ENCODE assay signal across 1 cellular context in the genomic region with DNA sequence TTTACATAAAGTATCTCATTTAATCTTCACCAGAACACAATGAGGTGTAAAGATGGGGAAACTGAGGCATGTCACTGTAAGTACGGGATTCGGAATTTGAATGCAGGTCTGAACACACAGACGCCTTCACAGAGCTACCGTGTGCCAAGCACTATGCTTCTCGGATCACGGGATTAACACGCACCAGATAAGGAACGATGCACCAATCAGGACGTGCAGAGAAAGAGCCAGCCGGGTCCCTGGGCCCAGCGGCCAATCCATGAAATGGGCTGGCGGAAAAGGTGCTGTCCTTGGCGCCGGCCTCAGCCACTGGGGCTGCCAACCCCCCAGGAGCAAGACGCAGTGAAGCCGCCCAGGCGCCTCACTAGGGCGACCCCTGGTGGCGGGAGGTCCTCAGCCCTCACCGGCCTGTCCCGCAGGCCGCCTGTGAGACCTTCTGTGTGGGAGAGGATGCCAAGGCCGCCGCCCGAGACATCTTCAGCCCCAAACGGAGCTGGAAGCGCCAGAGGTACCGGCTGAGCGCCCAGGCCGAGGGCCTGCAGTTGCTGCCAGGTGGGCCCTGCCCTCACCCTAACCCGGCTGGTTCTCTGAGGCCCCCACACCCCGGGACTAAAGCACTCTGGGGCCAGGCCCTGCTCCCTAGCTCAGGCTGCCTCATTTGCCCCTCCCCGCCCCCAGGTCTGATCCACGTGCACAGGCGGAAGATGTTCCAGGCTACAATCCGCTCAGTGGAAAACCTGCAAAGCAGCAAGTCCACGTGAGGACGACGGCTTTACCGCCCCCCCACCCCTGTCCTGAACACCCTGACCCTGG.
A peak's percentile ranks its signal among the peaks of the same experiment; 100 is the strongest.
TF ChIP-seq lines count a peak whose summit lies in the region.

No MANE protein-coding gene starts in this region.

TF ChIP-seq in K562, 482 proteins besides CTCF, POLR2A, EP300 and RAD21 (continued from another document and continues in another):
- TF ChIP-seq, protein P1, sequence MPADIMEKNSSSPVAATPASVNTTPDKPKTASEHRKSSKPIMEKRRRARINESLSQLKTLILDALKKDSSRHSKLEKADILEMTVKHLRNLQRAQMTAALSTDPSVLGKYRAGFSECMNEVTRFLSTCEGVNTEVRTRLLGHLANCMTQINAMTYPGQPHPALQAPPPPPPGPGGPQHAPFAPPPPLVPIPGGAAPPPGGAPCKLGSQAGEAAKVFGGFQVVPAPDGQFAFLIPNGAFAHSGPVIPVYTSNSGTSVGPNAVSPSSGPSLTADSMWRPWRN (IDR thresholded peaks at IDR 0.05; ENCODE audit: low read depth) = 0 out of 2 replicates have a peak, but pooled peaks have one; percentile 57
- TF ChIP-seq, protein P2, sequence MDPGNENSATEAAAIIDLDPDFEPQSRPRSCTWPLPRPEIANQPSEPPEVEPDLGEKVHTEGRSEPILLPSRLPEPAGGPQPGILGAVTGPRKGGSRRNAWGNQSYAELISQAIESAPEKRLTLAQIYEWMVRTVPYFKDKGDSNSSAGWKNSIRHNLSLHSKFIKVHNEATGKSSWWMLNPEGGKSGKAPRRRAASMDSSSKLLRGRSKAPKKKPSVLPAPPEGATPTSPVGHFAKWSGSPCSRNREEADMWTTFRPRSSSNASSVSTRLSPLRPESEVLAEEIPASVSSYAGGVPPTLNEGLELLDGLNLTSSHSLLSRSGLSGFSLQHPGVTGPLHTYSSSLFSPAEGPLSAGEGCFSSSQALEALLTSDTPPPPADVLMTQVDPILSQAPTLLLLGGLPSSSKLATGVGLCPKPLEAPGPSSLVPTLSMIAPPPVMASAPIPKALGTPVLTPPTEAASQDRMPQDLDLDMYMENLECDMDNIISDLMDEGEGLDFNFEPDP (CRISPR knock-in tag; IDR thresholded peaks at IDR 0.05) = 0 out of 2 replicates have a peak, but pooled peaks have one; percentile 42
- no peak for TF ChIP-seq EHMT2 (IDR thresholded peaks at IDR 0.05)
- TF ChIP-seq NFATC3 (IDR thresholded peaks at IDR 0.05) = peak; percentile 61; the same call in 1 of the 2 replicates
- TF ChIP-seq MAZ (CRISPR knock-in tag; conservative IDR thresholded peaks at IDR 0.05 in 1 of 2, IDR thresholded peaks at IDR 0.05 in 1 of 2) = peak; percentile 97 to 99
- TF ChIP-seq JUND (IDR thresholded peaks at IDR 0.05; ENCODE audit: borderline replicate concordance, low read depth, low read length) = peak; percentile 83
- no peak; the same call in 2 of the 3 replicates for TF ChIP-seq JUND (tag; IDR thresholded peaks at IDR 0.05; ENCODE audit: borderline replicate concordance, low read depth, low read length)
- TF ChIP-seq KDM2B (CRISPR knock-in tag; IDR thresholded peaks at IDR 0.05) = peak; percentile 46; the same call in 1 of the 2 replicates
- TF ChIP-seq MYBL2 (IDR thresholded peaks at IDR 0.05; ENCODE audit: low read depth) = peak; percentile 67; the same call in 1 of the 2 replicates
- no peak for TF ChIP-seq MYBL2 (CRISPR knock-in tag; IDR thresholded peaks at IDR 0.05; ENCODE audit: borderline replicate concordance)
- TF ChIP-seq, protein P3, sequence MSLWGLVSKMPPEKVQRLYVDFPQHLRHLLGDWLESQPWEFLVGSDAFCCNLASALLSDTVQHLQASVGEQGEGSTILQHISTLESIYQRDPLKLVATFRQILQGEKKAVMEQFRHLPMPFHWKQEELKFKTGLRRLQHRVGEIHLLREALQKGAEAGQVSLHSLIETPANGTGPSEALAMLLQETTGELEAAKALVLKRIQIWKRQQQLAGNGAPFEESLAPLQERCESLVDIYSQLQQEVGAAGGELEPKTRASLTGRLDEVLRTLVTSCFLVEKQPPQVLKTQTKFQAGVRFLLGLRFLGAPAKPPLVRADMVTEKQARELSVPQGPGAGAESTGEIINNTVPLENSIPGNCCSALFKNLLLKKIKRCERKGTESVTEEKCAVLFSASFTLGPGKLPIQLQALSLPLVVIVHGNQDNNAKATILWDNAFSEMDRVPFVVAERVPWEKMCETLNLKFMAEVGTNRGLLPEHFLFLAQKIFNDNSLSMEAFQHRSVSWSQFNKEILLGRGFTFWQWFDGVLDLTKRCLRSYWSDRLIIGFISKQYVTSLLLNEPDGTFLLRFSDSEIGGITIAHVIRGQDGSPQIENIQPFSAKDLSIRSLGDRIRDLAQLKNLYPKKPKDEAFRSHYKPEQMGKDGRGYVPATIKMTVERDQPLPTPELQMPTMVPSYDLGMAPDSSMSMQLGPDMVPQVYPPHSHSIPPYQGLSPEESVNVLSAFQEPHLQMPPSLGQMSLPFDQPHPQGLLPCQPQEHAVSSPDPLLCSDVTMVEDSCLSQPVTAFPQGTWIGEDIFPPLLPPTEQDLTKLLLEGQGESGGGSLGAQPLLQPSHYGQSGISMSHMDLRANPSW (CRISPR knock-in tag; IDR thresholded peaks at IDR 0.05) = peak; percentile 94; the same call in 1 of the 2 replicates
- TF ChIP-seq HDAC1 (IDR thresholded peaks at IDR 0.05) = peak in 1 of 2 experiments; percentile 73; a peak in 2 of 4 replicates
- peak; percentile 31; the same call in 1 of the 2 replicates for TF ChIP-seq PTRF (tag; IDR thresholded peaks at IDR 0.05)
- peak in 1 of 2 experiments; percentile 78; a peak in 3 of 4 replicates for TF ChIP-seq SIN3A (IDR thresholded peaks at IDR 0.05; ENCODE audit: borderline replicate concordance in 2 of 2, control insufficient read depth in 1 of 2, low read depth in 2 of 2, low read length in 2 of 2)
- TF ChIP-seq CAMTA2 (CRISPR knock-in tag; conservative IDR thresholded peaks at IDR 0.05) = 0 out of 2 replicates have a peak, but pooled peaks have one; percentile 78
- peak; percentile 7; the same call in 1 of the 2 replicates for TF ChIP-seq PHTF2 (CRISPR knock-in tag; IDR thresholded peaks at IDR 0.05)
- TF ChIP-seq, protein P4, sequence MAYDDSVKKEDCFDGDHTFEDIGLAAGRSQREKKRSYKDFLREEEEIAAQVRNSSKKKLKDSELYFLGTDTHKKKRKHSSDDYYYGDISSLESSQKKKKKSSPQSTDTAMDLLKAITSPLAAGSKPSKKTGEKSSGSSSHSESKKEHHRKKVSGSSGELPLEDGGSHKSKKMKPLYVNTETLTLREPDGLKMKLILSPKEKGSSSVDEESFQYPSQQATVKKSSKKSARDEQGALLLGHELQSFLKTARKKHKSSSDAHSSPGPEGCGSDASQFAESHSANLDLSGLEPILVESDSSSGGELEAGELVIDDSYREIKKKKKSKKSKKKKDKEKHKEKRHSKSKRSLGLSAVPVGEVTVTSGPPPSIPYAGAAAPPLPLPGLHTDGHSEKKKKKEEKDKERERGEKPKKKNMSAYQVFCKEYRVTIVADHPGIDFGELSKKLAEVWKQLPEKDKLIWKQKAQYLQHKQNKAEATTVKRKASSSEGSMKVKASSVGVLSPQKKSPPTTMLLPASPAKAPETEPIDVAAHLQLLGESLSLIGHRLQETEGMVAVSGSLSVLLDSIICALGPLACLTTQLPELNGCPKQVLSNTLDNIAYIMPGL (CRISPR knock-in tag; IDR thresholded peaks at IDR 0.05) = peak; percentile 97
- peak; percentile 56 for TF ChIP-seq EGR1 (conservative IDR thresholded peaks at IDR 0.05)
- TF ChIP-seq NFE2 (IDR thresholded peaks at IDR 0.05; ENCODE audit: low read depth) = peak; percentile 41; the same call in 1 of the 2 replicates
- TF ChIP-seq ZNF830 (CRISPR knock-in tag; IDR thresholded peaks at IDR 0.05) = peak; percentile 47; the same call in 1 of the 2 replicates
- TF ChIP-seq HCFC1 (IDR thresholded peaks at IDR 0.05; ENCODE audit: low read depth, low read length) = peak; percentile 83
- TF ChIP-seq, protein P5, sequence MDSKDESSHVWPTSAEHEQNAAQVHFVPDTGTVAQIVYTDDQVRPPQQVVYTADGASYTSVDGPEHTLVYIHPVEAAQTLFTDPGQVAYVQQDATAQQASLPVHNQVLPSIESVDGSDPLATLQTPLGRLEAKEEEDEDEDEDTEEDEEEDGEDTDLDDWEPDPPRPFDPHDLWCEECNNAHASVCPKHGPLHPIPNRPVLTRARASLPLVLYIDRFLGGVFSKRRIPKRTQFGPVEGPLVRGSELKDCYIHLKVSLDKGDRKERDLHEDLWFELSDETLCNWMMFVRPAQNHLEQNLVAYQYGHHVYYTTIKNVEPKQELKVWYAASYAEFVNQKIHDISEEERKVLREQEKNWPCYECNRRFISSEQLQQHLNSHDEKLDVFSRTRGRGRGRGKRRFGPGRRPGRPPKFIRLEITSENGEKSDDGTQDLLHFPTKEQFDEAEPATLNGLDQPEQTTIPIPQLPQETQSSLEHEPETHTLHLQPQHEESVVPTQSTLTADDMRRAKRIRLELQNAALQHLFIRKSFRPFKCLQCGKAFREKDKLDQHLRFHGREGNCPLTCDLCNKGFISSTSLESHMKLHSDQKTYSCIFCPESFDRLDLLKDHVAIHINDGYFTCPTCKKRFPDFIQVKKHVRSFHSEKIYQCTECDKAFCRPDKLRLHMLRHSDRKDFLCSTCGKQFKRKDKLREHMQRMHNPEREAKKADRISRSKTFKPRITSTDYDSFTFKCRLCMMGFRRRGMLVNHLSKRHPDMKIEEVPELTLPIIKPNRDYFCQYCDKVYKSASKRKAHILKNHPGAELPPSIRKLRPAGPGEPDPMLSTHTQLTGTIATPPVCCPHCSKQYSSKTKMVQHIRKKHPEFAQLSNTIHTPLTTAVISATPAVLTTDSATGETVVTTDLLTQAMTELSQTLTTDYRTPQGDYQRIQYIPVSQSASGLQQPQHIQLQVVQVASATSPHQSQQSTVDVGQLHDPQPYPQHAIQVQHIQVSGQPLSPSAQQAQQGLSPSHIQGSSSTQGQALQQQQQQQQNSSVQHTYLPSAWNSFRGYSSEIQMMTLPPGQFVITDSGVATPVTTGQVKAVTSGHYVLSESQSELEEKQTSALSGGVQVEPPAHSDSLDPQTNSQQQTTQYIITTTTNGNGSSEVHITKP (IDR thresholded peaks at IDR 0.05; ENCODE audit: partially characterized antibody) = peak; percentile 97
- 0 out of 2 replicates have a peak, but pooled peaks have one; percentile 71 for TF ChIP-seq ZC3H8 (IDR thresholded peaks at IDR 0.05)
- TF ChIP-seq NELFE (IDR thresholded peaks at IDR 0.05; ENCODE audit: insufficient read depth, insufficient read length) = no peak
- peak; percentile 80; the same call in 1 of the 2 replicates for TF ChIP-seq ZNF57 (CRISPR knock-in tag; IDR thresholded peaks at IDR 0.05)
- TF ChIP-seq POLR2AphosphoS2 (IDR thresholded peaks at IDR 0.05; ENCODE audit: low read length) = no peak
- peak; percentile 67 for TF ChIP-seq HLTF (IDR thresholded peaks at IDR 0.05)
- peak; percentile 98 for TF ChIP-seq CXXC5 (CRISPR knock-in tag; IDR thresholded peaks at IDR 0.05)
- TF ChIP-seq SNIP1 (IDR thresholded peaks at IDR 0.05; ENCODE audit: low read depth) = peak; percentile 78; the same call in 1 of the 2 replicates
- peak; percentile 68; the same call in 1 of the 2 replicates for TF ChIP-seq ARID1B (IDR thresholded peaks at IDR 0.05)
- TF ChIP-seq SIX5 (IDR thresholded peaks at IDR 0.05; ENCODE audit: borderline replicate concordance in 1 of 2, insufficient read depth in 1 of 2, low read depth in 1 of 2, low read length in 2 of 2) = peak; percentile 31 to 36; a peak in 1 of 4 replicates
- 0 out of 2 replicates have a peak, but pooled peaks have one; percentile 63 for TF ChIP-seq FOXP1 (CRISPR knock-in tag; IDR thresholded peaks at IDR 0.05)
- TF ChIP-seq HNRNPL (IDR thresholded peaks at IDR 0.05; ENCODE audit: low read depth, low read length) = peak; percentile 98
- peak; percentile 98 for TF ChIP-seq MTA3 (IDR thresholded peaks at IDR 0.05; ENCODE audit: borderline replicate concordance)
- TF ChIP-seq, protein P6, sequence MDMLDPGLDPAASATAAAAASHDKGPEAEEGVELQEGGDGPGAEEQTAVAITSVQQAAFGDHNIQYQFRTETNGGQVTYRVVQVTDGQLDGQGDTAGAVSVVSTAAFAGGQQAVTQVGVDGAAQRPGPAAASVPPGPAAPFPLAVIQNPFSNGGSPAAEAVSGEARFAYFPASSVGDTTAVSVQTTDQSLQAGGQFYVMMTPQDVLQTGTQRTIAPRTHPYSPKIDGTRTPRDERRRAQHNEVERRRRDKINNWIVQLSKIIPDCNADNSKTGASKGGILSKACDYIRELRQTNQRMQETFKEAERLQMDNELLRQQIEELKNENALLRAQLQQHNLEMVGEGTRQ (CRISPR knock-in tag; IDR thresholded peaks at IDR 0.05) = peak; percentile 59; the same call in 1 of the 2 replicates
- TF ChIP-seq, protein P7, sequence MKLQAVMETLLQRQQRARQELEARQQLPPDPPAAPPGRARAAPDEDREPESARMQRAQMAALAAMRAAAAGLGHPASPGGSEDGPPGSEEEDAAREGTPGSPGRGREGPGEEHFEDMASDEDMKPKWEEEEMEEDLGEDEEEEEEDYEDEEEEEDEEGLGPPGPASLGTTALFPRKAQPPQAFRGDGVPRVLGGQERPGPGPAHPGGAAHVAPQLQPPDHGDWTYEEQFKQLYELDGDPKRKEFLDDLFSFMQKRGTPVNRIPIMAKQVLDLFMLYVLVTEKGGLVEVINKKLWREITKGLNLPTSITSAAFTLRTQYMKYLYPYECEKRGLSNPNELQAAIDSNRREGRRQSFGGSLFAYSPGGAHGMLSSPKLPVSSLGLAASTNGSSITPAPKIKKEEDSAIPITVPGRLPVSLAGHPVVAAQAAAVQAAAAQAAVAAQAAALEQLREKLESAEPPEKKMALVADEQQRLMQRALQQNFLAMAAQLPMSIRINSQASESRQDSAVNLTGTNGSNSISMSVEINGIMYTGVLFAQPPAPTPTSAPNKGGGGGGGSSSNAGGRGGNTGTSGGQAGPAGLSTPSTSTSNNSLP (IDR thresholded peaks at IDR 0.05; ENCODE audit: borderline replicate concordance, low read depth, low read length) = no peak
- TF ChIP-seq NR2C2 (CRISPR knock-in tag; IDR thresholded peaks at IDR 0.05) = peak; percentile 87
- peak; percentile 73 for TF ChIP-seq NR2C2 (tag; IDR thresholded peaks at IDR 0.05)
- no peak for TF ChIP-seq CBX2 (IDR thresholded peaks at IDR 0.05; ENCODE audit: insufficient read depth, low read length, poor library complexity, severe bottlenecking)
- TF ChIP-seq, protein P8, sequence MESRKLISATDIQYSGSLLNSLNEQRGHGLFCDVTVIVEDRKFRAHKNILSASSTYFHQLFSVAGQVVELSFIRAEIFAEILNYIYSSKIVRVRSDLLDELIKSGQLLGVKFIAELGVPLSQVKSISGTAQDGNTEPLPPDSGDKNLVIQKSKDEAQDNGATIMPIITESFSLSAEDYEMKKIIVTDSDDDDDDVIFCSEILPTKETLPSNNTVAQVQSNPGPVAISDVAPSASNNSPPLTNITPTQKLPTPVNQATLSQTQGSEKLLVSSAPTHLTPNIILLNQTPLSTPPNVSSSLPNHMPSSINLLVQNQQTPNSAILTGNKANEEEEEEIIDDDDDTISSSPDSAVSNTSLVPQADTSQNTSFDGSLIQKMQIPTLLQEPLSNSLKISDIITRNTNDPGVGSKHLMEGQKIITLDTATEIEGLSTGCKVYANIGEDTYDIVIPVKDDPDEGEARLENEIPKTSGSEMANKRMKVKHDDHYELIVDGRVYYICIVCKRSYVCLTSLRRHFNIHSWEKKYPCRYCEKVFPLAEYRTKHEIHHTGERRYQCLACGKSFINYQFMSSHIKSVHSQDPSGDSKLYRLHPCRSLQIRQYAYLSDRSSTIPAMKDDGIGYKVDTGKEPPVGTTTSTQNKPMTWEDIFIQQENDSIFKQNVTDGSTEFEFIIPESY (CRISPR knock-in tag; IDR thresholded peaks at IDR 0.05) = peak; percentile 80
- TF ChIP-seq CHD1 (IDR thresholded peaks at IDR 0.05; ENCODE audit: low read length) = peak; percentile 83
- TF ChIP-seq, protein P9, sequence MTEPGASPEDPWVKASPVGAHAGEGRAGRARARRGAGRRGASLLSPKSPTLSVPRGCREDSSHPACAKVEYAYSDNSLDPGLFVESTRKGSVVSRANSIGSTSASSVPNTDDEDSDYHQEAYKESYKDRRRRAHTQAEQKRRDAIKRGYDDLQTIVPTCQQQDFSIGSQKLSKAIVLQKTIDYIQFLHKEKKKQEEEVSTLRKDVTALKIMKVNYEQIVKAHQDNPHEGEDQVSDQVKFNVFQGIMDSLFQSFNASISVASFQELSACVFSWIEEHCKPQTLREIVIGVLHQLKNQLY (CRISPR knock-in tag; conservative IDR thresholded peaks at IDR 0.05) = no peak
- peak; percentile 99 for TF ChIP-seq FIP1L1 (IDR thresholded peaks at IDR 0.05; ENCODE audit: low read depth, low read length, poor library complexity, severe bottlenecking)
- TF ChIP-seq BCL6 (CRISPR knock-in tag; IDR thresholded peaks at IDR 0.05) = no peak
